Comparison of ENCODE assay signal across 11 cellular contexts in the genomic region with DNA sequence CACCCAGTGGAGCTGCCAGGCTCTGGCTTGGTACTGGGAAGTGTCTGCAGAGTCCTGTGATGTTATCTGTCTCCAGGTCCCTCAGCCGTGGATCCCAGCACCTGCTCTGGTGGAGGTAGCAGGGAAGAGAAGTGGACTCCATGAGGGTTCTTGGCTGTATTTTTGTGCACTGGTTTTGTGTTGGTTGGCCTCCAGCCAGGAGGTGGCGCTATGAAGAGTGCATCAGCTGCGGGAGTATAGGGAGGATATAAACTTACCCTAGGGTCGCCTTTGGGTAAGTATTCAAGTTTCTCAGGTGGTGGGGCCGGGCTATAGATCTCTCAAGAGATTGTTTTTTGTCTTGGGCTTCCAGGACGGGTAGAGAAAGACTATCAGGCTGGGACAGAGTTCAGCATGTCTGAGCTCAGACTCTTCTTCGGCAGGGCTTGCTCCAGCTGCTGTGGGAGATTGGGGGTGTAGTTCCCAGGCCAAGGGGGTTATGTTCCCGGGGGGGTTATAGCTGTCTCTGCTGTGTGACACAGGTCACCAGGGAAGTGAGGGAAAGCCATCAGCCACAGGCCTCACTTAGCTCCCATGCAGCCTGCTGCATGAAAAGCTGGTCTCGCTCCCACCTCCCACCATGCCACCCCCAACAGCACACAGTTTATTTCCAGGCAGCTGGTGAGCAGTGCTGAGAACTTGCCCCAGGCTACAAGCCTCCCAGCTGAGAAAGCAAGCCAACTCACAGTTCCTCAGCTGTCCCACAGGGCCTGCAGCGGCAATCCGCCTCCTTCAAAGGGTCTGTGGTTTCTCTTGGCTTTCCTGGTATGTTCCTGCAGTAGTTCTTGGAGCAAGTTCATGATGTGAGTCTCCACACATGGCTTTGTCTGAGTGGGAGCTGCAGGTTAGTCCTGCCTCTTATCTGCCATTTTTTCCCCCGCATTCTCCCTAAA.
DNase-seq lines count a peak whose midpoint lies in the region; ATAC-seq, FAIRE-seq and TF ChIP-seq lines count a peak whose summit lies in the region.
"Had no signal": no experiment of that assay in that cellular context is flagged by ENCODE, and none has a peak within 500 bp of the region (broad histone marks: within the 10 kb centered on the region; RNA-seq: fewer than 3 reads in every experiment).

No MANE protein-coding gene starts in this region.

- POLR2A ChIA-PET in K562 (lab: Yijun Ruan, JAX), result interaction anchor here (0.7 to 2.4 kb wide), 5 partner anchors 10 to 16 kb away, joined by 3 to 9 read pairs (median 3); no protein-coding TSS in a partner anchor

- peak; percentile 99 for DNase-seq in EH (ENCODE audit: low read depth)
- DNase-seq in K562 (ENCODE audit: extremely low read depth in 1 of 4, low spot score in 3 of 4), result peak in 1 of 4 experiments; percentile 58
- DNase-seq in right lobe of liver, result no peak
- no peak for DNase-seq in cerebellar nuclear complex (lab: John Stamatoyannopoulos, UW)
- DNase-seq in NCI-H2227 treated with DMSO at 0.1 percent for 48 hours (lab: John Stamatoyannopoulos, UW), result no peak
- no peak for DNase-seq in GF-D8 (lab: John Stamatoyannopoulos, UW)
- no peak for DNase-seq in caudate nucleus (lab: John Stamatoyannopoulos, UW)
- DNase-seq: colonic mucosa, NCI-H1092 treated with DMSO at 0.1 percent for 48 hours had no signal

- H4K20me1 ChIP-seq in K562 (replicated peaks; ENCODE audit: control insufficient read depth, insufficient read depth, low read length), result no peaks in the 10 kb centered on the region; the same call in 1 of the 2 replicates

- H3K4me3 ChIP-seq in K562, result no peak overlapping the region
- no peak overlapping the region for H3K4me3 ChIP-seq in right lobe of liver
- H3K4me3 ChIP-seq: colonic mucosa had no signal

- H2AFZ ChIP-seq in K562 (ENCODE audit: low read depth, low read length), result no peak overlapping the region
- H2AFZ ChIP-seq: parathyroid adenoma had no signal

- peaks cover 5% of the 10 kb centered on the region for H3K9me1 ChIP-seq in K562 (ENCODE audit: control insufficient read depth, insufficient read depth, low read length)

- peak overlapping the region; percentile 21; the same call in 1 of the 3 replicates for H3K27ac ChIP-seq in K562 (ENCODE audit: extremely low read depth, low read depth, low read length)
- peak overlapping the region in 1 of 3 donors; percentile 72 for H3K27ac ChIP-seq in right lobe of liver
- no peak overlapping the region for H3K27ac ChIP-seq in caudate nucleus (ENCODE audit: low read depth, low read length)
- H3K27ac ChIP-seq: colonic mucosa, parathyroid adenoma had no signal

- H3K27me3 ChIP-seq in K562 (ENCODE audit: control insufficient read depth in 2 of 2, insufficient read depth in 2 of 2, low read length in 2 of 2) (no peaks in the 10 kb centered on the region), right lobe of liver (no peaks in the 10 kb centered on the region)
- H3K27me3 ChIP-seq: colonic mucosa had no signal

- in situ Hi-C loops in K562 (cut with MboI), result no loop called here

- no peak for TF ChIP-seq POLR2A in K562 (conservative IDR thresholded peaks at IDR 0.05)
- TF ChIP-seq POLR2A in right lobe of liver (IDR thresholded peaks at IDR 0.05), result no peak

- H3K9me3 ChIP-seq in K562 (replicated peaks; ENCODE audit: control insufficient read depth, insufficient read depth, low read depth, low read length) (peaks cover 16% of the 10 kb centered on the region), right lobe of liver (no peaks in the 10 kb centered on the region)
- H3K9me3 ChIP-seq: colonic mucosa had no signal

- 0 out of 4 replicates have a peak, but pooled peaks of 1 of the 2 experiments have one; percentile 10 for TF ChIP-seq RAD21 in K562 (CRISPR knock-in tag; conservative IDR thresholded peaks at IDR 0.05 in 1 of 2, IDR thresholded peaks at IDR 0.05 in 1 of 2)

- no peak for FAIRE-seq in K562 (lab: Jason Lieb, UNC)

- TF ChIP-seq CTCF in LNCAP (IDR thresholded peaks at IDR 0.05), result peak; percentile 31; the same call in 1 of the 2 replicates
- peak; percentile 39 to 64 (median 50) for TF ChIP-seq CTCF in K562 (IDR thresholded peaks at IDR 0.05 in 2 of 3, conservative IDR thresholded peaks at IDR 0.05 in 1 of 3; ENCODE audit: insufficient read depth in 2 of 3, low read depth in 1 of 3, low read length in 3 of 3)
- peak in 1 of 4 donors; percentile 5 for TF ChIP-seq CTCF in right lobe of liver (IDR thresholded peaks at IDR 0.05)

- 0 out of 4 replicates have a peak overlapping the region, but pooled peaks of 1 of the 2 experiments have one; percentile 70 for H3K9ac ChIP-seq in K562 (ENCODE audit: insufficient read depth in 1 of 2, low read depth in 2 of 2, low read length in 2 of 2)
- H3K9ac ChIP-seq: parathyroid adenoma had no signal

- peaks cover 0 to 10% of the 10 kb centered on the region in 2 experiments; a peak in 3 of 5 replicates for H3K4me1 ChIP-seq in K562 (replicated peaks in 1 of 2; ENCODE audit: control insufficient read depth in 2 of 2, insufficient read depth in 2 of 2, low read length in 2 of 2)
- peaks cover 0 to 6% (median 2%) of the 10 kb centered on the region in 4 donors for H3K4me1 ChIP-seq in right lobe of liver
- H3K4me1 ChIP-seq: colonic mucosa, parathyroid adenoma had no signal

- ATAC-seq in K562, result peak; percentile 79
- peak in 3 of 4 donors; percentile 20 to 57 (median 23) for ATAC-seq in right lobe of liver

- H3K36me3 ChIP-seq in K562 (ENCODE audit: control insufficient read depth, insufficient read depth, low read length) (peaks cover 98% of the 10 kb centered on the region), right lobe of liver (peaks cover 0 to 5% (median 0%) of the 10 kb centered on the region in 4 donors)
- H3K36me3 ChIP-seq: colonic mucosa had no signal

- 75% methylated on average over 11 of the region's 12 CpGs for WGBS in K562 (ENCODE audit: insufficient coverage, low coverage, missing lambda C conversion rate)
- WGBS in right lobe of liver (ENCODE audit: insufficient coverage, low coverage, low lambda C conversion rate, missing lambda C conversion rate), result 91% methylated on average over 6 of the region's 12 CpGs

- no peak overlapping the region for H3K4me2 ChIP-seq in K562 (ENCODE audit: insufficient read depth, low read length)

- intact Hi-C loops in K562 (cut with micrococcal nuclease) (no loop called here), right lobe of liver (cut with DNase I) (no loop called here)

- BruUV-seq in K562 (replicated peaks; lab: Mats Ljungman, UMichigan), result no TSS peak

- TF ChIP-seq EP300 in K562 (IDR thresholded peaks at IDR 0.05; ENCODE audit: low read length), result no peak

- peaks cover 100% of the 10 kb centered on the region for H3K79me2 ChIP-seq in K562 (ENCODE audit: control insufficient read depth, insufficient read depth, low read length)

- CTCF ChIA-PET in K562 (lab: Yijun Ruan, JAX; ENCODE audit: low intra/inter-chr PET ratio), result no interaction called here

TF ChIP-seq in K562, 482 proteins besides CTCF, POLR2A, EP300 and RAD21 (continues in another document):
- peak; percentile 55 for TF ChIP-seq NFIC (IDR thresholded peaks at IDR 0.05)
- peak in 1 of 2 experiments; percentile 74; a peak in 1 of 3 replicates for TF ChIP-seq CBX3 (IDR thresholded peaks at IDR 0.05; ENCODE audit: borderline replicate concordance in 1 of 2, low read length in 2 of 2)
- TF ChIP-seq ETV6 (IDR thresholded peaks at IDR 0.05; ENCODE audit: borderline replicate concordance in 1 of 2, low read depth in 2 of 2, low read length in 1 of 2), result no peak
- TF ChIP-seq ETV6 (CRISPR knock-in tag; IDR thresholded peaks at IDR 0.05; ENCODE audit: borderline replicate concordance), result no peak
- TF ChIP-seq CC2D1A (IDR thresholded peaks at IDR 0.05), result peak; percentile 94
- no peak for TF ChIP-seq CGGBP1 (CRISPR knock-in tag; IDR thresholded peaks at IDR 0.05)
- TF ChIP-seq XRCC5 (IDR thresholded peaks at IDR 0.05; ENCODE audit: low read depth, low read length), result no peak
- peak; percentile 25; the same call in 1 of the 2 replicates for TF ChIP-seq GATA2 (CRISPR knock-in tag; IDR thresholded peaks at IDR 0.05)
- TF ChIP-seq RBM22 (IDR thresholded peaks at IDR 0.05; ENCODE audit: low read depth, low read length, poor library complexity, severe bottlenecking), result no peak
- peak; percentile 38; the same call in 1 of the 2 replicates for TF ChIP-seq RBFOX2 (IDR thresholded peaks at IDR 0.05; ENCODE audit: low read depth, low read length)
- no peak for TF ChIP-seq ZNF609 (CRISPR knock-in tag; IDR thresholded peaks at IDR 0.05; ENCODE audit: borderline replicate concordance)
